Comparison of ENCODE assay signal across 10 cellular contexts in the genomic region with DNA sequence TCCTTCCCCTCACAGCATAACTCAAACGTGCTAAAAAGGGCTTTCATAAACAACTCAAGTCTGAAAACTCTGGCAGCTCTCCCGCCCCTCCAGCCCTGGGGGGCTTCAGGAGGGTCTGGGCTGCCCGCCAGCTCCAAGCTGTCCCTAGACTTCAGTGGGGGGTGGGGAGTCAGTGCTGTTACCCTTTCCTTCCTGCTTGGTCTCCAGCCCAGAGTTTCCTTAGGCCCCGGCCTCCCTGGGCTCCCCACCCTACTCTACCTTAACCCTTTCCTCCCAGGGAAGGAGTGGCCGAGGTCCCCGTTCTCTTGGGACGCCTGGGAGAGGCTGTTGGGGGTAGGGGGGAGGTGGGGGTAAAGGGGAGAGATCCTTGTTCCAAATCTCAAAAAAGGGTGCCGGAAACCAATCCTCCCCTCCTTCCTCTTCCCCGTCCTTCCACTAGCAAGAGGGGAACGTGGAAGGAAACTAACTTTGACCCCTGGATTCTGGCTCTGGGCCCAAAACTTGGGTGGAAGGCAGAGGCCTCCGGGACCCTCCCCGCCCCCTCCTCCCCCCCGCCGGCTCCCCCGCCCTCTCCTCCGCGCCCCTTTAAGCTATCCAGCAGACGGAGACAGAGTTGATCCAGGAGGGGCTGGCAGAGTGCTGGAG. TPM values are rescaled to one million over a fixed set of nuclear protein-coding genes. Genes with fewer than 3 reads are reported as not detected.
DNase-seq lines count a peak whose midpoint lies in the region; FAIRE-seq and TF ChIP-seq lines count a peak whose summit lies in the region.
"Had no signal": no experiment of that assay in that cellular context is flagged by ENCODE, and none has a peak within 500 bp of the region (broad histone marks: within the 10 kb centered on the region; RNA-seq: fewer than 3 reads in every experiment).

No MANE protein-coding gene starts in this region.

- peak overlapping the region; percentile 84 for H2BK5ac ChIP-seq in neuronal stem cell (ENCODE audit: low read length)

- H3K4me3 ChIP-seq in BE2C (ENCODE audit: low read depth, low read length): peak overlapping the region; percentile 59
- peak overlapping the region; percentile 37 for H3K4me3 ChIP-seq in SJSA1
- peak overlapping the region; percentile 72 for H3K4me3 ChIP-seq in fibroblast of pulmonary artery (replicated peaks; ENCODE audit: low read depth, low read length)
- peak overlapping the region; percentile 47 to 85 for H3K4me3 ChIP-seq in neuronal stem cell (ENCODE audit: low read length in 2 of 2)

- H4K91ac ChIP-seq in neuronal stem cell (ENCODE audit: low read depth, low read length, poor library complexity): no peak overlapping the region

- no peak overlapping the region for H2BK12ac ChIP-seq in neuronal stem cell (ENCODE audit: low read length)

- no peak overlapping the region for H3K14ac ChIP-seq in neuronal stem cell (ENCODE audit: low read length)

- H3K9me3 ChIP-seq in BE2C: no peaks in the 10 kb centered on the region
- H3K9me3 ChIP-seq in SJSA1 (replicated peaks): no peaks in the 10 kb centered on the region
- peaks cover 0 to 3% of the 10 kb centered on the region in 2 donors for H3K9me3 ChIP-seq in neuronal stem cell (replicated peaks in 1 of 2; ENCODE audit: control insufficient read depth in 2 of 2, insufficient read depth in 1 of 2, low read depth in 1 of 2, low read length in 2 of 2)

- no peak overlapping the region for H3K4ac ChIP-seq in neuronal stem cell (ENCODE audit: low read length)

- TF ChIP-seq CTCF in BE2C (IDR thresholded peaks at IDR 0.05; ENCODE audit: low read depth, low read length): no peak
- no peak for TF ChIP-seq CTCF in fibroblast of pulmonary artery (IDR thresholded peaks at IDR 0.05; ENCODE audit: low read length, missing control alignments)

- H2BK15ac ChIP-seq in neuronal stem cell (ENCODE audit: low read length): no peak overlapping the region

- no peak overlapping the region for H2AK5ac ChIP-seq in neuronal stem cell (ENCODE audit: low read depth, low read length)

- H3K4me1 ChIP-seq in BE2C: peaks cover 3% of the 10 kb centered on the region; the same call in 1 of the 2 replicates
- H3K4me1 ChIP-seq in SJSA1 (replicated peaks): peaks cover 9% of the 10 kb centered on the region
- peaks cover 11 to 23% of the 10 kb centered on the region in 2 donors for H3K4me1 ChIP-seq in neuronal stem cell (ENCODE audit: control insufficient read depth in 2 of 2, insufficient read depth in 1 of 2, low read depth in 1 of 2, low read length in 2 of 2)

- no peak for FAIRE-seq in GM12891 (lab: Jason Lieb, UNC)

- peak overlapping the region; percentile 92 for H2AFZ ChIP-seq in neuronal stem cell (ENCODE audit: low read length)

- DNase-seq in BE2C: no peak
- DNase-seq in SJSA1 (ENCODE audit: low read depth in 1 of 2, low spot score in 2 of 2): no peak
- peak; percentile 48 for DNase-seq in fibroblast of pulmonary artery (ENCODE audit: low read depth)
- DNase-seq in neuronal stem cell (ENCODE audit: low spot score): peak; percentile 42
- no peak for DNase-seq in anterior cingulate cortex (lab: John Stamatoyannopoulos, UW)
- no peak for DNase-seq in GM12891 (ENCODE audit: insufficient read length, low spot score)
- DNase-seq in GM03348 (ENCODE audit: low spot score): no peak
- no peak for DNase-seq in stimulated activated CD4-positive, alpha-beta T cell treated with anti-CD3 and anti-CD28 coated beads, Interleukin-12 subunit alpha, Interleukin-12 subunit beta, amount 100 ng/mL, for 4 hours
- DNase-seq: NCI-H748 treated with DMSO at 0.1 percent for 48 hours had no signal

- TF ChIP-seq POLR2A in GM12891 (IDR thresholded peaks at IDR 0.05; ENCODE audit: low read depth, low read length): no peak

- peak overlapping the region; percentile 91 for H3K9ac ChIP-seq in neuronal stem cell (ENCODE audit: low read depth, low read length, poor library complexity)

- H3K23ac ChIP-seq in neuronal stem cell (ENCODE audit: low read depth, low read length, poor library complexity): no peak overlapping the region

- H4K8ac ChIP-seq in neuronal stem cell (ENCODE audit: low read depth, low read length): peak overlapping the region; percentile 33

- H3K18ac ChIP-seq in neuronal stem cell (ENCODE audit: low read length): peak overlapping the region; percentile 91

- H3K27me3 ChIP-seq in BE2C (no peaks in the 10 kb centered on the region), SJSA1 (replicated peaks) (no peaks in the 10 kb centered on the region), neuronal stem cell (ENCODE audit: control insufficient read depth in 3 of 3, insufficient read depth in 3 of 3, low read depth in 1 of 3, low read length in 3 of 3) (peaks cover 0 to 80% (median 0%) of the 10 kb centered on the region in 3 experiments)

- H3K79me1 ChIP-seq in neuronal stem cell (ENCODE audit: low read depth, low read length): peaks cover 3% of the 10 kb centered on the region

- H3K4me2 ChIP-seq in neuronal stem cell (ENCODE audit: insufficient read depth, low read length, poor library complexity, severe bottlenecking): peak overlapping the region; percentile 97

- no peaks in the 10 kb centered on the region for H3K36me3 ChIP-seq in BE2C
- no peaks in the 10 kb centered on the region for H3K36me3 ChIP-seq in SJSA1
- H3K36me3 ChIP-seq in neuronal stem cell (replicated peaks in 1 of 2; ENCODE audit: control insufficient read depth in 2 of 2, insufficient read depth in 2 of 2, low read length in 2 of 2): no peaks in the 10 kb centered on the region

- H3K27ac ChIP-seq in SJSA1 (no peak overlapping the region), neuronal stem cell (replicated peaks; ENCODE audit: low read length) (peak overlapping the region; percentile 1)

- H2BK120ac ChIP-seq in neuronal stem cell (ENCODE audit: low read depth, low read length): no peak overlapping the region

- WGBS in neuronal stem cell (ENCODE audit: extremely low coverage in 2 of 2, insufficient read length in 2 of 2, insufficient replicate concordance in 1 of 2), 2 donors: no CpG with 5 or more reads among the region's 18 CpGs

TF ChIP-seq in GM12891, 5 proteins besides CTCF, POLR2A, EP300 and RAD21:
- no peak for TF ChIP-seq PAX5 (IDR thresholded peaks at IDR 0.05; ENCODE audit: insufficient read depth, low read length, severe bottlenecking)
- TF ChIP-seq TAF1 (IDR thresholded peaks at IDR 0.05; ENCODE audit: low read depth, low read length): no peak
- TF ChIP-seq SPI1 (IDR thresholded peaks at IDR 0.05; ENCODE audit: low read depth, low read length): no peak
- TF ChIP-seq POLR2AphosphoS5 (IDR thresholded peaks at IDR 0.05; ENCODE audit: low read depth, low read length): no peak
- TF ChIP-seq POU2F2 (IDR thresholded peaks at IDR 0.05; ENCODE audit: low read depth, low read length): no peak

RNA-seq across cellular contexts. Expression of gene NYNRIN, which starts 0.4 kb away (rescaled TPM):
- polyA plus RNA-seq in BE2C (2012; ENCODE audit: insufficient read depth, insufficient read length, low read depth): 11.9 TPM
- 0.87 and 1.2 TPM in 2 replicates for total RNA-seq in SJSA1 (2014; rRNA removed; shearing (Covaris generic))
- polyA plus RNA-seq in neuronal stem cell (2013, experiment 1 of 2): 16.1 TPM
- polyA plus RNA-seq in neuronal stem cell (2013, experiment 2 of 2): 16.0 TPM
- polyA plus RNA-seq in GM12891 (2012; ENCODE audit: low read depth, missing spikeins): 0.03 TPM

RNA-seq across cellular contexts. Expression of gene NFATC4, which starts 30.4 kb away (rescaled TPM):
- 388 TPM for polyA plus RNA-seq in BE2C (2012; ENCODE audit: insufficient read depth, insufficient read length, low read depth)
- total RNA-seq in SJSA1 (2014; rRNA removed; shearing (Covaris generic)): 14.6 and 23.6 TPM in 2 replicates
- polyA plus RNA-seq in neuronal stem cell (2013, experiment 1 of 2): 50.5 TPM
- polyA plus RNA-seq in neuronal stem cell (2013, experiment 2 of 2): 49.8 TPM
- 28.6 TPM for polyA plus RNA-seq in GM12891 (2012; ENCODE audit: low read depth, missing spikeins)

RNA-seq across cellular contexts. Expression of gene CBLN3, which starts 31.0 kb away (rescaled TPM):
- polyA plus RNA-seq in BE2C (2012; ENCODE audit: insufficient read depth, insufficient read length, low read depth): 0.62 TPM
- total RNA-seq in SJSA1 (2014; rRNA removed; shearing (Covaris generic)): 0.84 and 3.1 TPM in 2 replicates
- polyA plus RNA-seq in neuronal stem cell (2013, experiment 1 of 2): 0.59 TPM
- 0.32 TPM for polyA plus RNA-seq in neuronal stem cell (2013, experiment 2 of 2)
- 9.0 TPM for polyA plus RNA-seq in GM12891 (2012; ENCODE audit: low read depth, missing spikeins)
- total RNA-seq: Daoy had no signal

RNA-seq across cellular contexts. Expression of gene KHNYN, which starts 31.3 kb away (rescaled TPM):
- 26.1 TPM for polyA plus RNA-seq in BE2C (2012; ENCODE audit: insufficient read depth, insufficient read length, low read depth)
- 12.5 and 25.1 TPM in 2 replicates for total RNA-seq in SJSA1 (2014; rRNA removed; shearing (Covaris generic))
- polyA plus RNA-seq in neuronal stem cell (2013, experiment 1 of 2): 18.3 TPM
- 18.2 TPM for polyA plus RNA-seq in neuronal stem cell (2013, experiment 2 of 2)
- polyA plus RNA-seq in GM12891 (2012; ENCODE audit: low read depth, missing spikeins): 25.1 TPM

RNA-seq across cellular contexts. Expression of gene SDR39U1, which starts 44.2 kb away (rescaled TPM):
- polyA plus RNA-seq in BE2C (2012; ENCODE audit: insufficient read depth, insufficient read length, low read depth): 157 TPM
- total RNA-seq in SJSA1 (2014; rRNA removed; shearing (Covaris generic)): 7.9 and 8.2 TPM in 2 replicates
- 56.9 TPM for polyA plus RNA-seq in neuronal stem cell (2013, experiment 1 of 2)
- 53.2 TPM for polyA plus RNA-seq in neuronal stem cell (2013, experiment 2 of 2)
- polyA plus RNA-seq in GM12891 (2012; ENCODE audit: low read depth, missing spikeins): 54.5 TPM

Comparison
In these comparisons a context has a peak if more than half of its experiments do, and no peak if none do; other contexts are left out.
1. DNase-seq: peak in fibroblast of pulmonary artery (single experiment) and neuronal stem cell (single experiment); none in BE2C (single experiment), SJSA1 (0 of 2), anterior cingulate cortex (0 of 58), GM12891 (single experiment), GM03348 (single experiment) and stimulated activated CD4-positive, alpha-beta T cell treated with anti-CD3 and anti-CD28 coated beads, Interleukin-12 subunit alpha, Interleukin-12 subunit beta, amount 100 ng/mL, for 4 hours (single experiment).
2. Peak in every context shown above with its lines, with median percentiles within 50 percentile points of each other: H3K4me3 ChIP-seq.